Comparison of ENCODE assay signal across 8 cellular contexts in genomic region chr15:59313703-59314332, GRCh38. TPM values are rescaled to one million over a fixed set of nuclear protein-coding genes. Genes with fewer than 3 reads are reported as not detected.
A peak's percentile ranks its signal among the peaks of the same experiment; 100 is the strongest.
DNase-seq lines count a peak whose midpoint lies in the region; ATAC-seq, FAIRE-seq and TF ChIP-seq lines count a peak whose summit lies in the region.

No MANE protein-coding gene starts in this region.

- peaks cover 0 to 9% of the 10 kb centered on the region in 2 experiments for H4K20me1 ChIP-seq in H1 (replicated peaks in 1 of 2; ENCODE audit: control insufficient read depth in 1 of 2, insufficient read depth in 2 of 2, low read length in 2 of 2)

- no peak overlapping the region for H2BK120ac ChIP-seq in H1 (replicated peaks; ENCODE audit: low read depth, low read length)
- H2BK120ac ChIP-seq in neuronal stem cell (ENCODE audit: low read depth, low read length): no peak overlapping the region

- ATAC-seq in GM18502 (IDR thresholded peaks at IDR 0.05; ENCODE audit: poor library complexity, unreplicated experiment) (peak; percentile 86), HG02763 (IDR thresholded peaks at IDR 0.05; ENCODE audit: unreplicated experiment) (peak; percentile 64), psoas muscle (peak; percentile 85 to 94 (median 90))

- no peak overlapping the region for H3K27ac ChIP-seq in H1 (ENCODE audit: low read depth, low read length)
- H3K27ac ChIP-seq in psoas muscle: peak overlapping the region; percentile 54
- H3K27ac ChIP-seq in neuronal stem cell (replicated peaks; ENCODE audit: low read length): no peak overlapping the region

- no peak overlapping the region for H3K4me3 ChIP-seq in H1 (ENCODE audit: extremely low read depth in 1 of 4, insufficient read depth in 2 of 4, low read depth in 3 of 4, low read length in 4 of 4)
- H3K4me3 ChIP-seq in psoas muscle: peak overlapping the region; percentile 17
- no peak overlapping the region for H3K4me3 ChIP-seq in neuronal stem cell (ENCODE audit: low read length in 2 of 2)

- H3K4me2 ChIP-seq in H1 (ENCODE audit: insufficient read depth in 1 of 2, low read depth in 2 of 2, low read length in 2 of 2) (no peak overlapping the region), neuronal stem cell (ENCODE audit: insufficient read depth, low read length, poor library complexity, severe bottlenecking) (no peak overlapping the region)

- peaks cover 2 to 13% (median 9%) of the 10 kb centered on the region in 4 experiments; a peak in 5 of 7 replicates for H3K4me1 ChIP-seq in H1 (replicated peaks in 1 of 4; ENCODE audit: control insufficient read depth in 3 of 4, insufficient read depth in 4 of 4, low read length in 3 of 4)
- peaks cover 32% of the 10 kb centered on the region for H3K4me1 ChIP-seq in psoas muscle
- H3K4me1 ChIP-seq in neuronal stem cell (ENCODE audit: control insufficient read depth in 2 of 2, insufficient read depth in 1 of 2, low read depth in 1 of 2, low read length in 2 of 2): peaks cover 4 to 5% of the 10 kb centered on the region in 2 donors

- H2AFZ ChIP-seq in H1 (ENCODE audit: low read length) (no peak overlapping the region), neuronal stem cell (ENCODE audit: low read length) (no peak overlapping the region)

- CTCF ChIA-PET in H1 (lab: Charles Lee; ENCODE audit: partially characterized antibody): interaction anchor here (0.6 to 1.2 kb wide), 3 partner anchors 19 to 246 kb away, joined by 3 read pairs; no protein-coding TSS in a partner anchor

- no peaks in the 10 kb centered on the region for H3K23me2 ChIP-seq in H1 (ENCODE audit: low read depth, low read length)

- 92% methylated on average over 6 of the region's 6 CpGs; no CpG with 5 or more reads in 1 of the 2 experiments for WGBS in H1 (ENCODE audit: extremely low coverage in 1 of 2, insufficient coverage in 1 of 2, insufficient read length in 1 of 2, insufficient replicate concordance in 2 of 2, low coverage in 1 of 2, low lambda C conversion rate in 2 of 2, missing lambda C conversion rate in 1 of 2), 2 experiments
- WGBS in psoas muscle, 3 donors: 22 to 37% (median 29%) methylated on average over 6 of the region's 6 CpGs
- WGBS in neuronal stem cell (ENCODE audit: extremely low coverage in 2 of 2, insufficient read length in 2 of 2, insufficient replicate concordance in 1 of 2), 2 donors: no CpG with 5 or more reads among the region's 6 CpGs

- no peak overlapping the region; a peak in 1 of 7 replicates for H3K9ac ChIP-seq in H1 (replicated peaks in 1 of 4; ENCODE audit: extremely low read depth in 1 of 4, low read depth in 3 of 4, low read length in 3 of 4)
- H3K9ac ChIP-seq in neuronal stem cell (ENCODE audit: low read depth, low read length, poor library complexity): no peak overlapping the region

- H3K36me3 ChIP-seq in H1 (ENCODE audit: control insufficient read depth in 2 of 4, insufficient read depth in 4 of 4, low read length in 3 of 4) (no peaks in the 10 kb centered on the region), psoas muscle (ENCODE audit: insufficient read depth in 1 of 2, low read depth in 1 of 2) (no peaks in the 10 kb centered on the region), neuronal stem cell (replicated peaks in 1 of 2; ENCODE audit: control insufficient read depth in 2 of 2, insufficient read depth in 2 of 2, low read length in 2 of 2) (no peaks in the 10 kb centered on the region)

- TF ChIP-seq CTCF in H1 (IDR thresholded peaks at IDR 0.05; ENCODE audit: control extremely low read depth in 1 of 3, insufficient read depth in 1 of 3, low read depth in 1 of 3, low read length in 3 of 3) (no peak), psoas muscle (IDR thresholded peaks at IDR 0.05) (no peak)

- H2BK20ac ChIP-seq in H1 (ENCODE audit: low read length): no peak overlapping the region

- DNase-seq in NCI-H2029 treated with DMSO at 0.1 percent for 48 hours (lab: John Stamatoyannopoulos, UW) (peak; percentile 22), H1 (ENCODE audit: low read depth in 1 of 2, low spot score in 2 of 2) (no peak), psoas muscle (peak; percentile 73 to 88), HTR-8/SVneo (ENCODE audit: insufficient read length, low spot score) (no peak), NAMALWA (ENCODE audit: low spot score) (no peak), neuronal stem cell (ENCODE audit: low spot score) (no peak)

- H4K8ac ChIP-seq in H1 (ENCODE audit: extremely low read depth, insufficient read depth, low read length) (no peak overlapping the region), neuronal stem cell (ENCODE audit: low read depth, low read length) (no peak overlapping the region)

- peaks cover 4 to 89% of the 10 kb centered on the region in 2 experiments for H3K79me2 ChIP-seq in H1 (ENCODE audit: control insufficient read depth in 1 of 2, insufficient read depth in 2 of 2, low read length in 2 of 2)

- H3K79me1 ChIP-seq in H1 (ENCODE audit: low read depth, low read length): peaks cover 10% of the 10 kb centered on the region
- H3K79me1 ChIP-seq in neuronal stem cell (ENCODE audit: low read depth, low read length): no peaks in the 10 kb centered on the region

- H3K4ac ChIP-seq in H1 (replicated peaks; ENCODE audit: insufficient read length, low read depth, low read length) (no peak overlapping the region), neuronal stem cell (ENCODE audit: low read length) (no peak overlapping the region)

- H3K9me3 ChIP-seq in H1 (ENCODE audit: insufficient read depth in 2 of 2, low read depth in 1 of 2, low read length in 1 of 2) (no peaks in the 10 kb centered on the region), psoas muscle (no peaks in the 10 kb centered on the region), neuronal stem cell (replicated peaks in 1 of 2; ENCODE audit: control insufficient read depth in 2 of 2, insufficient read depth in 1 of 2, low read depth in 1 of 2, low read length in 2 of 2) (peaks cover 0 to 2% of the 10 kb centered on the region in 2 donors)

- no peak for TF ChIP-seq RAD21 in H1 (IDR thresholded peaks at IDR 0.05 in 1 of 2, conservative IDR thresholded peaks at IDR 0.05 in 1 of 2; ENCODE audit: low read depth in 2 of 2, low read length in 2 of 2)

- H3K18ac ChIP-seq in H1 (ENCODE audit: extremely low read depth, low read length): no peak overlapping the region
- no peak overlapping the region for H3K18ac ChIP-seq in neuronal stem cell (ENCODE audit: low read length)

- H3K27me3 ChIP-seq in H1 (replicated peaks in 1 of 4; ENCODE audit: control insufficient read depth in 3 of 4, extremely low read depth in 1 of 4, insufficient read depth in 3 of 4, low read length in 3 of 4) (no peaks in the 10 kb centered on the region), psoas muscle (ENCODE audit: insufficient read depth in 3 of 3, low read length in 2 of 3) (no peaks in the 10 kb centered on the region), neuronal stem cell (ENCODE audit: control insufficient read depth in 3 of 3, insufficient read depth in 3 of 3, low read depth in 1 of 3, low read length in 3 of 3) (no peaks in the 10 kb centered on the region)

- no peak overlapping the region for H4K5ac ChIP-seq in H1 (ENCODE audit: insufficient read length, low read depth, low read length)

- H3K14ac ChIP-seq in H1 (ENCODE audit: insufficient read length) (no peak overlapping the region), neuronal stem cell (ENCODE audit: low read length) (no peak overlapping the region)

- FAIRE-seq in H1 (lab: Jason Lieb, UNC) (no peak), HTR-8/SVneo (lab: Jason Lieb, UNC) (no peak)

- H4K91ac ChIP-seq in H1 (replicated peaks; ENCODE audit: insufficient read length, low read length) (no peak overlapping the region), neuronal stem cell (ENCODE audit: low read depth, low read length, poor library complexity) (no peak overlapping the region)

- TF ChIP-seq EP300 in H1 (IDR thresholded peaks at IDR 0.05; ENCODE audit: borderline replicate concordance in 1 of 2, low read depth in 2 of 2, low read length in 2 of 2): no peak

- H2BK12ac ChIP-seq in H1 (ENCODE audit: low read depth, low read length): 0 out of 2 replicates have a peak overlapping the region, but pooled peaks have one; percentile 2
- no peak overlapping the region for H2BK12ac ChIP-seq in neuronal stem cell (ENCODE audit: low read length)

- intact Hi-C loops in psoas muscle (cut with DNase I): no loop called here

- H3K56ac ChIP-seq in H1 (replicated peaks; ENCODE audit: insufficient read length, low read depth, low read length): no peak overlapping the region

- H2BK5ac ChIP-seq in H1 (ENCODE audit: low read depth, low read length): no peak overlapping the region
- H2BK5ac ChIP-seq in neuronal stem cell (ENCODE audit: low read length): no peak overlapping the region

- H2AK5ac ChIP-seq in H1 (ENCODE audit: low read depth, low read length) (no peak overlapping the region), neuronal stem cell (ENCODE audit: low read depth, low read length) (no peak overlapping the region)

- H3K23ac ChIP-seq in H1 (ENCODE audit: insufficient read length): no peak overlapping the region
- H3K23ac ChIP-seq in neuronal stem cell (ENCODE audit: low read depth, low read length, poor library complexity): no peak overlapping the region

- POLR2A ChIA-PET in H1 (lab: Charles Lee; ENCODE audit: partially characterized antibody): interaction anchor here (1.3 kb wide), 1 partner anchor 15 kb away, joined by 3 read pairs; no protein-coding TSS in a partner anchor

- H2BK15ac ChIP-seq in H1 (ENCODE audit: low read length): no peak overlapping the region
- no peak overlapping the region for H2BK15ac ChIP-seq in neuronal stem cell (ENCODE audit: low read length)

- no peak for TF ChIP-seq POLR2A in H1 (IDR thresholded peaks at IDR 0.05; ENCODE audit: control extremely low read depth in 1 of 2, low read depth in 2 of 2, low read length in 2 of 2)

TF ChIP-seq in H1, 55 proteins besides CTCF, POLR2A, EP300 and RAD21:
- TF ChIP-seq EGR1 (IDR thresholded peaks at IDR 0.05; ENCODE audit: borderline replicate concordance, low read depth, low read length) (no peak), GABPA (IDR thresholded peaks at IDR 0.05; ENCODE audit: borderline replicate concordance, insufficient read depth, low read length) (no peak), SP1 (IDR thresholded peaks at IDR 0.05; ENCODE audit: low read depth, low read length) (no peak)

RNA-seq across cellular contexts. Expression of gene MYO1E, which starts 58.9 kb away (rescaled TPM):
- 138 and 142 TPM in 2 replicates for total RNA-seq in H1 (2021; fragmentation: NEBNext Ultra II Directional; extraction: Animal tissue kit (Norgen Biotek cat#: 25700))
- 19.6 and 43.4 TPM in 2 replicates for polyA plus RNA-seq in H1 (2011; rRNA removed)
- 35.3 TPM for polyA plus RNA-seq in H1 (2011; cell fraction: cytosol; rRNA removed)
- polyA plus RNA-seq in H1 (2011; cell fraction: nucleus; rRNA removed): 42.3 TPM
- polyA plus RNA-seq in H1 (2012, experiment 1 of 2): 38.4 to 60.6 TPM (median 45.1 TPM) in 4 replicates
- 10.3 TPM for polyA plus RNA-seq in H1 (2012, experiment 2 of 2)
- polyA plus RNA-seq in H1 (2013, experiment 1 of 2): 26.3 TPM
- 28.6 TPM for polyA plus RNA-seq in H1 (2013, experiment 2 of 2)
- 61.0 and 87.1 TPM in 2 replicates for polyA minus RNA-seq in H1 (2011; rRNA and poly(A)+ RNA removed)
- 40.8 TPM for polyA minus RNA-seq in H1 (2011; cell fraction: cytosol; rRNA and poly(A)+ RNA removed)
- 110 TPM for polyA minus RNA-seq in H1 (2011; cell fraction: nucleus; rRNA and poly(A)+ RNA removed)
- 10 to 100 TPM; 26.3 to 53.7 (median 38.2) TPM for total RNA-seq in psoas muscle
- 10 to 100 TPM in 2 of 3 donors, 1 to 10 TPM in 1; 10.0 to 13.8 (median 10.7) TPM for polyA plus RNA-seq in psoas muscle
- 7.1 TPM for polyA plus RNA-seq in neuronal stem cell (2013, experiment 1 of 2)
- polyA plus RNA-seq in neuronal stem cell (2013, experiment 2 of 2): 7.4 TPM

Comparison
In these comparisons a context has a peak if more than half of its experiments do, and no peak if none do; other contexts are left out.
1. DNase-seq: peak in NCI-H2029 treated with DMSO at 0.1 percent for 48 hours (single experiment) and psoas muscle (2 of 2); none in H1 (0 of 2), HTR-8/SVneo (single experiment), NAMALWA (single experiment) and neuronal stem cell (single experiment).
2. Peak in every context shown above with its lines, with median percentiles within 50 percentile points of each other: ATAC-seq.